ENCODE assay signal across 12 cellular contexts in the genomic region with DNA sequence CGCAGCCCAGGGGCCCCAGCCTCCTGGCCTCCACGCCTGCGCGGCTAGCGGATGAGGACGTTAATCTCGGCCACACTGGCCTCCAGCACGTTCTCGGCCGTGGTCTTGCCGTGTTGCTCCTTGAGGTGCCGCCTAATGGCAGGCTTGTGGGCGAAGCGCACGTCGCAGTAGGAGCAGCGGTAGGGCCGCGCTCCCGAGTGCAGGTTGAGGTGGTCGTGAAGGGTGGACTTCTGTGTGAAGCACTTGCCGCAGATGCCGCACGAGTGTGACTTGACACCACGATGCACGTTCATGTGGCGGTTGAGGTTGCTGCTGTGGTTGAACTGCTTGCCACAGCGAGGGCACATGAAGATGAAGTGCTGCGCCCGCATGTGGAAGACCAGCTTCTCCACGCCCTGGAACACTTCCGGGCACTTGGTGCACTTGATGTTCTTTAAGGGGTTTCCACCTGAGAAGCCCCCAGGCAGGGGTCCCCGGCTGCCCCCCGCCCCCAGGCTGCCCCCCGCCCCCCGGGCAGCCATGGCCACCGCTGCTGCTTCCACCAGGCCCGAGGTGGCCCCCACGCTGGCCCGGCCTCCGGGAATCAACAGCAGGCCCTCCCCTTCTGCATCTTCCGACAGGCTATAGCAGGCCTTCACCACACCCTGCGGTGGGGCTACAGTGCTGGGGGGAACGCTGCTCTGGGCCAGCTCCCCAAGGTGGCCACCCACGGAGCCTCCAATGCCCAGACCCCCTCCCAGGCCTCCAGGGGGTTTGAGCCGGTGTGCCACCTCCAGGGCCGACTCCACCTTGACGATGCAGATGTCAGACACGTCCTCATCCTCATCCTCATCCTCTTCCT. TPM values are rescaled to one million over a fixed set of nuclear protein-coding genes. Genes with fewer than 3 reads are reported as not detected.
DNase-seq lines count a peak whose midpoint lies in the region; ATAC-seq and TF ChIP-seq lines count a peak whose summit lies in the region.
"Had no signal": no experiment of that assay in that cellular context is flagged by ENCODE, and none has a peak within 500 bp of the region (broad histone marks: within the 10 kb centered on the region; RNA-seq: fewer than 3 reads in every experiment).

No MANE protein-coding gene starts in this region.

- H2BK12ac ChIP-seq in mesenchymal stem cell (ENCODE audit: low read length in 2 of 2): no peak overlapping the region

- H2BK15ac ChIP-seq in mesenchymal stem cell (ENCODE audit: low read depth, poor library complexity, severe bottlenecking): no peak overlapping the region

- peaks cover 80% of the 10 kb centered on the region for H3K36me3 Mint-ChIP-seq in Calu3 (ENCODE audit: insufficient read depth, unreplicated experiment)
- H3K36me3 Mint-ChIP-seq in activated CD4-positive, alpha-beta memory T cell treated with anti-CD3 and anti-CD28 coated beads, Interleukin-2, amount 10 ng/mL, durations not matched to agents 7 days and 5 days (ENCODE audit: low read depth): peaks cover 8% of the 10 kb centered on the region

- H3K9ac ChIP-seq in mesenchymal stem cell (ENCODE audit: low read length): no peak overlapping the region

- DNase-seq in Calu3: no peak
- no peak for DNase-seq in activated CD4-positive, alpha-beta memory T cell treated with anti-CD3 and anti-CD28 coated beads, Interleukin-2, amount 10 ng/mL, durations not matched to agents 7 days and 5 days
- no peak for DNase-seq in mesenchymal stem cell
- no peak for DNase-seq in ureter (ENCODE audit: low spot score)
- DNase-seq: NCI-H1694, SW 1271 had no signal

- peaks cover 0 to 5% of the 10 kb centered on the region in 2 experiments for H3K27me3 ChIP-seq in mesenchymal stem cell (ENCODE audit: control insufficient read depth in 1 of 2, insufficient read depth in 1 of 2, low read length in 2 of 2)

- H3K9me3 ChIP-seq in mesenchymal stem cell (ENCODE audit: control insufficient read depth, low read length): no peaks in the 10 kb centered on the region

- H3K4me1 Mint-ChIP-seq in Calu3 (ENCODE audit: low read depth, unreplicated experiment): peaks cover 46% of the 10 kb centered on the region
- peaks cover 46% of the 10 kb centered on the region for H3K4me1 Mint-ChIP-seq in activated CD4-positive, alpha-beta memory T cell treated with anti-CD3 and anti-CD28 coated beads, Interleukin-2, amount 10 ng/mL, durations not matched to agents 7 days and 5 days

- no peak overlapping the region for H4K91ac ChIP-seq in mesenchymal stem cell (ENCODE audit: low read length)

- no peak overlapping the region for H3K4me3 ChIP-seq in mesenchymal stem cell (ENCODE audit: insufficient read depth in 1 of 2, low read depth in 1 of 2, low read length in 2 of 2)

- no peak overlapping the region for H3K23ac ChIP-seq in mesenchymal stem cell (ENCODE audit: low read length in 2 of 2)

- no peak overlapping the region for H2AFZ ChIP-seq in mesenchymal stem cell (ENCODE audit: low read depth, low read length)

- no peak overlapping the region for H2BK120ac ChIP-seq in mesenchymal stem cell (ENCODE audit: low read depth, low read length)

- peak overlapping the region; percentile 99 for H3K4me3 Mint-ChIP-seq in Calu3 (ENCODE audit: low read depth, unreplicated experiment)
- peak overlapping the region; percentile 4 for H3K4me3 Mint-ChIP-seq in activated CD4-positive, alpha-beta memory T cell treated with anti-CD3 and anti-CD28 coated beads, Interleukin-2, amount 10 ng/mL, durations not matched to agents 7 days and 5 days

- no peaks in the 10 kb centered on the region for H3K9me3 Mint-ChIP-seq in Calu3 (ENCODE audit: low read depth, unreplicated experiment)
- no peaks in the 10 kb centered on the region for H3K9me3 Mint-ChIP-seq in activated CD4-positive, alpha-beta memory T cell treated with anti-CD3 and anti-CD28 coated beads, Interleukin-2, amount 10 ng/mL, durations not matched to agents 7 days and 5 days

- no peak overlapping the region for H3K4me2 ChIP-seq in mesenchymal stem cell (ENCODE audit: low read length, poor library complexity, severe bottlenecking)

- intact Hi-C loops in Calu3 (cut with micrococcal nuclease; ENCODE audit: unreplicated experiment): no loop called here

- no peak overlapping the region for H2AK5ac ChIP-seq in mesenchymal stem cell (ENCODE audit: low read length, severe bottlenecking)

- no peak overlapping the region for H3K4ac ChIP-seq in mesenchymal stem cell (ENCODE audit: low read depth in 1 of 2, low read length in 2 of 2)

- peak overlapping the region; percentile 91 for H3K27ac ChIP-seq in 22Rv1
- no peak overlapping the region for H3K27ac ChIP-seq in mesenchymal stem cell (ENCODE audit: low read length, poor library complexity, severe bottlenecking)

- TF ChIP-seq CTCF in 22Rv1 (IDR thresholded peaks at IDR 0.05) (no peak), Calu3 (IDR thresholded peaks at IDR 0.05; ENCODE audit: unreplicated experiment) (no peak)

- H3K79me1 ChIP-seq in mesenchymal stem cell (replicated peaks; ENCODE audit: low read length, poor library complexity, severe bottlenecking): peaks cover 18% of the 10 kb centered on the region

- CTCF ChIA-PET in Calu3 (lab: Charles Lee): interaction anchor here (0.7 kb wide), 1 partner anchor 46 kb away, joined by 3 read pairs; a partner anchor contains a TSS
- CTCF ChIA-PET in activated CD4-positive, alpha-beta memory T cell treated with anti-CD3 and anti-CD28 coated beads, Interleukin-2, amount 10 ng/mL, durations not matched to agents 7 days and 5 days (lab: Charles Lee): no interaction called here

- H3K18ac ChIP-seq in mesenchymal stem cell (ENCODE audit: low read depth in 1 of 2, low read length in 2 of 2): no peak overlapping the region

- WGBS in mesenchymal stem cell: 94% methylated on average over 44 of the region's 49 CpGs

- H2BK5ac ChIP-seq in mesenchymal stem cell (ENCODE audit: low read depth, low read length, poor library complexity, severe bottlenecking): no peak overlapping the region

- H3K14ac ChIP-seq in mesenchymal stem cell (ENCODE audit: low read length in 2 of 2): no peak overlapping the region

- peaks cover 24% of the 10 kb centered on the region for H3K4me1 ChIP-seq in mesenchymal stem cell (ENCODE audit: control insufficient read depth, insufficient read depth, low read depth, low read length)

- H3K27ac Mint-ChIP-seq in Calu3 (ENCODE audit: unreplicated experiment): no peak overlapping the region
- no peak overlapping the region for H3K27ac Mint-ChIP-seq in activated CD4-positive, alpha-beta memory T cell treated with anti-CD3 and anti-CD28 coated beads, Interleukin-2, amount 10 ng/mL, durations not matched to agents 7 days and 5 days

- no TSS peak for BruUV-seq in Calu3 (replicated peaks; lab: Mats Ljungman, UMichigan)

- POLR2A ChIA-PET in activated CD4-positive, alpha-beta memory T cell treated with anti-CD3 and anti-CD28 coated beads, Interleukin-2, amount 10 ng/mL, durations not matched to agents 7 days and 5 days (lab: Charles Lee): no interaction called here

- peaks cover 12 to 20% of the 10 kb centered on the region in 2 experiments for H3K36me3 ChIP-seq in mesenchymal stem cell (ENCODE audit: control insufficient read depth in 1 of 2, insufficient read depth in 2 of 2, low read depth in 1 of 2, low read length in 2 of 2)

- ATAC-seq in GM21367 (IDR thresholded peaks at IDR 0.05; ENCODE audit: unreplicated experiment) (no peak), GM21825 (IDR thresholded peaks at IDR 0.05; ENCODE audit: unreplicated experiment) (no peak), GM18873 (IDR thresholded peaks at IDR 0.05; ENCODE audit: low FRiP score, unreplicated experiment) (no peak)

- H3K27me3 Mint-ChIP-seq in Calu3 (ENCODE audit: unreplicated experiment): no peaks in the 10 kb centered on the region
- peaks cover 9% of the 10 kb centered on the region for H3K27me3 Mint-ChIP-seq in activated CD4-positive, alpha-beta memory T cell treated with anti-CD3 and anti-CD28 coated beads, Interleukin-2, amount 10 ng/mL, durations not matched to agents 7 days and 5 days

- H4K8ac ChIP-seq in mesenchymal stem cell (ENCODE audit: low read length): peak overlapping the region; percentile 12

RNA-seq across cellular contexts. Expression of a gene that starts 1.8 kb away (rescaled TPM):
- total RNA-seq in Calu3 (2022) (22.6 and 28.1 TPM in 2 replicates), ureter (6.4 TPM)
- total RNA-seq in activated CD4-positive, alpha-beta memory T cell treated with anti-CD3 and anti-CD28 coated beads, Interleukin-2, amount 10 ng/mL, durations not matched to agents 7 days and 5 days: 1 to 10 TPM in 1 of 2 experiments, under 1 TPM in 1; 0.98 to 1.1 TPM
- 2.8 TPM for polyA plus RNA-seq in mesenchymal stem cell (2013, experiment 1 of 2)
- polyA plus RNA-seq in mesenchymal stem cell (2013, experiment 2 of 2): 2.8 TPM

RNA-seq across cellular contexts. Expression of a gene that starts 2.6 kb away (rescaled TPM):
- total RNA-seq in Calu3 (2022) (131 and 138 TPM in 2 replicates), ureter (53.4 TPM)
- total RNA-seq in activated CD4-positive, alpha-beta memory T cell treated with anti-CD3 and anti-CD28 coated beads, Interleukin-2, amount 10 ng/mL, durations not matched to agents 7 days and 5 days: 10 to 100 TPM; 57.0 to 58.4 TPM
- 34.5 TPM for polyA plus RNA-seq in mesenchymal stem cell (2013, experiment 1 of 2)
- polyA plus RNA-seq in mesenchymal stem cell (2013, experiment 2 of 2): 33.2 TPM

RNA-seq across cellular contexts. Expression of a gene that starts 21.3 kb away (rescaled TPM):
- total RNA-seq in Calu3 (2022) (185 and 238 TPM in 2 replicates), ureter (79.8 TPM)
- under 1 TPM in 1 of 2 experiments, not detected in 1; 0.38 TPM for total RNA-seq in activated CD4-positive, alpha-beta memory T cell treated with anti-CD3 and anti-CD28 coated beads, Interleukin-2, amount 10 ng/mL, durations not matched to agents 7 days and 5 days
- polyA plus RNA-seq in mesenchymal stem cell (2013, experiment 1 of 2): 0.03 TPM
- not detected for polyA plus RNA-seq in mesenchymal stem cell (2013, experiment 2 of 2)
- total RNA-seq: H4, osteocyte had no signal

RNA-seq across cellular contexts. Expression of a gene that starts 27.4 kb away (rescaled TPM):
- total RNA-seq in Calu3 (2022): 5.0 and 6.3 TPM in 2 replicates
- total RNA-seq in activated CD4-positive, alpha-beta memory T cell treated with anti-CD3 and anti-CD28 coated beads, Interleukin-2, amount 10 ng/mL, durations not matched to agents 7 days and 5 days: 1 to 10 TPM in 1 of 2 experiments, under 1 TPM in 1; 0.45 to 1.0 TPM
- polyA plus RNA-seq in mesenchymal stem cell (2013, experiment 1 of 2): 1.1 TPM
- polyA plus RNA-seq in mesenchymal stem cell (2013, experiment 2 of 2): 1.3 TPM
- 17.1 TPM for total RNA-seq in ureter

RNA-seq across cellular contexts. Expression of a gene that starts 37.5 kb away (rescaled TPM):
- total RNA-seq in Calu3 (2022) (133 and 159 TPM in 2 replicates), ureter (29.2 TPM)
- total RNA-seq in activated CD4-positive, alpha-beta memory T cell treated with anti-CD3 and anti-CD28 coated beads, Interleukin-2, amount 10 ng/mL, durations not matched to agents 7 days and 5 days: 10 to 100 TPM; 29.2 to 29.6 TPM
- 140 TPM for polyA plus RNA-seq in mesenchymal stem cell (2013, experiment 1 of 2)
- polyA plus RNA-seq in mesenchymal stem cell (2013, experiment 2 of 2): 145 TPM

Comparison
In these comparisons a context has a peak if more than half of its experiments do, and no peak if none do; other contexts are left out.
1. RNA of a gene that starts 21.3 kb away (total RNA-seq): 185 to 238 TPM in Calu3 and 79.8 TPM in ureter (single experiment); 0.38 TPM in activated CD4-positive, alpha-beta memory T cell treated with anti-CD3 and anti-CD28 coated beads, Interleukin-2, amount 10 ng/mL, durations not matched to agents 7 days and 5 days; every median in the first group is over 10 times any median in the second.